ENCODE assay signal across 1 cellular context in genomic region chr3:97736928-97737327, GRCh38.
A peak's percentile ranks its signal among the peaks of the same experiment; 100 is the strongest.
TF ChIP-seq lines count a peak whose summit lies in the region.

No MANE protein-coding gene starts in this region.

TF ChIP-seq in HEK293, 187 proteins besides CTCF, POLR2A, EP300 and RAD21 (continued from another document and continues in another):
- TF ChIP-seq, protein P1, sequence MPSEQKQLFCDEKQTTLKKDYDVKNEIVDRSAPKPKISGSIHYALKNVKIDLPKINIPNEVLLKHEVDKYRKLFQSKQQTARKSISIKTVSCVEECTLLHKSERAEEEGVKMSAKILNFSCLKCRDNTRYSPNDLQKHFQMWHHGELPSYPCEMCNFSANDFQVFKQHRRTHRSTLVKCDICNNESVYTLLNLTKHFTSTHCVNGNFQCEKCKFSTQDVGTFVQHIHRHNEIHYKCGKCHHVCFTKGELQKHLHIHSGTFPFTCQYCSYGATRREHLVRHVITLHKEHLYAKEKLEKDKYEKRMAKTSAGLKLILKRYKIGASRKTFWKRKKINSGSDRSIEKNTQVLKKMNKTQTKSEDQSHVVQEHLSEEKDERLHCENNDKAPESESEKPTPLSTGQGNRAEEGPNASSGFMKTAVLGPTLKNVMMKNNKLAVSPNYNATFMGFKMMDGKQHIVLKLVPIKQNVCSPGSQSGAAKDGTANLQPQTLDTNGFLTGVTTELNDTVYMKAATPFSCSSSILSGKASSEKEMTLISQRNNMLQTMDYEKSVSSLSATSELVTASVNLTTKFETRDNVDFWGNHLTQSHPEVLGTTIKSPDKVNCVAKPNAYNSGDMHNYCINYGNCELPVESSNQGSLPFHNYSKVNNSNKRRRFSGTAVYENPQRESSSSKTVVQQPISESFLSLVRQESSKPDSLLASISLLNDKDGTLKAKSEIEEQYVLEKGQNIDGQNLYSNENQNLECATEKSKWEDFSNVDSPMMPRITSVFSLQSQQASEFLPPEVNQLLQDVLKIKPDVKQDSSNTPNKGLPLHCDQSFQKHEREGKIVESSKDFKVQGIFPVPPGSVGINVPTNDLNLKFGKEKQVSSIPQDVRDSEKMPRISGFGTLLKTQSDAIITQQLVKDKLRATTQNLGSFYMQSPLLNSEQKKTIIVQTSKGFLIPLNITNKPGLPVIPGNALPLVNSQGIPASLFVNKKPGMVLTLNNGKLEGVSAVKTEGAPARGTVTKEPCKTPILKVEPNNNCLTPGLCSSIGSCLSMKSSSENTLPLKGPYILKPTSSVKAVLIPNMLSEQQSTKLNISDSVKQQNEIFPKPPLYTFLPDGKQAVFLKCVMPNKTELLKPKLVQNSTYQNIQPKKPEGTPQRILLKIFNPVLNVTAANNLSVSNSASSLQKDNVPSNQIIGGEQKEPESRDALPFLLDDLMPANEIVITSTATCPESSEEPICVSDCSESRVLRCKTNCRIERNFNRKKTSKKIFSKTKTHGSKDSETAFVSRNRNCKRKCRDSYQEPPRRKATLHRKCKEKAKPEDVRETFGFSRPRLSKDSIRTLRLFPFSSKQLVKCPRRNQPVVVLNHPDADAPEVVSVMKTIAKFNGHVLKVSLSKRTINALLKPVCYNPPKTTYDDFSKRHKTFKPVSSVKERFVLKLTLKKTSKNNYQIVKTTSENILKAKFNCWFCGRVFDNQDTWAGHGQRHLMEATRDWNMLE (tag by site-specific recombination; conservative IDR thresholded peaks at IDR 0.05; ENCODE audit: low read depth), result no peak
- TF ChIP-seq, protein P2, sequence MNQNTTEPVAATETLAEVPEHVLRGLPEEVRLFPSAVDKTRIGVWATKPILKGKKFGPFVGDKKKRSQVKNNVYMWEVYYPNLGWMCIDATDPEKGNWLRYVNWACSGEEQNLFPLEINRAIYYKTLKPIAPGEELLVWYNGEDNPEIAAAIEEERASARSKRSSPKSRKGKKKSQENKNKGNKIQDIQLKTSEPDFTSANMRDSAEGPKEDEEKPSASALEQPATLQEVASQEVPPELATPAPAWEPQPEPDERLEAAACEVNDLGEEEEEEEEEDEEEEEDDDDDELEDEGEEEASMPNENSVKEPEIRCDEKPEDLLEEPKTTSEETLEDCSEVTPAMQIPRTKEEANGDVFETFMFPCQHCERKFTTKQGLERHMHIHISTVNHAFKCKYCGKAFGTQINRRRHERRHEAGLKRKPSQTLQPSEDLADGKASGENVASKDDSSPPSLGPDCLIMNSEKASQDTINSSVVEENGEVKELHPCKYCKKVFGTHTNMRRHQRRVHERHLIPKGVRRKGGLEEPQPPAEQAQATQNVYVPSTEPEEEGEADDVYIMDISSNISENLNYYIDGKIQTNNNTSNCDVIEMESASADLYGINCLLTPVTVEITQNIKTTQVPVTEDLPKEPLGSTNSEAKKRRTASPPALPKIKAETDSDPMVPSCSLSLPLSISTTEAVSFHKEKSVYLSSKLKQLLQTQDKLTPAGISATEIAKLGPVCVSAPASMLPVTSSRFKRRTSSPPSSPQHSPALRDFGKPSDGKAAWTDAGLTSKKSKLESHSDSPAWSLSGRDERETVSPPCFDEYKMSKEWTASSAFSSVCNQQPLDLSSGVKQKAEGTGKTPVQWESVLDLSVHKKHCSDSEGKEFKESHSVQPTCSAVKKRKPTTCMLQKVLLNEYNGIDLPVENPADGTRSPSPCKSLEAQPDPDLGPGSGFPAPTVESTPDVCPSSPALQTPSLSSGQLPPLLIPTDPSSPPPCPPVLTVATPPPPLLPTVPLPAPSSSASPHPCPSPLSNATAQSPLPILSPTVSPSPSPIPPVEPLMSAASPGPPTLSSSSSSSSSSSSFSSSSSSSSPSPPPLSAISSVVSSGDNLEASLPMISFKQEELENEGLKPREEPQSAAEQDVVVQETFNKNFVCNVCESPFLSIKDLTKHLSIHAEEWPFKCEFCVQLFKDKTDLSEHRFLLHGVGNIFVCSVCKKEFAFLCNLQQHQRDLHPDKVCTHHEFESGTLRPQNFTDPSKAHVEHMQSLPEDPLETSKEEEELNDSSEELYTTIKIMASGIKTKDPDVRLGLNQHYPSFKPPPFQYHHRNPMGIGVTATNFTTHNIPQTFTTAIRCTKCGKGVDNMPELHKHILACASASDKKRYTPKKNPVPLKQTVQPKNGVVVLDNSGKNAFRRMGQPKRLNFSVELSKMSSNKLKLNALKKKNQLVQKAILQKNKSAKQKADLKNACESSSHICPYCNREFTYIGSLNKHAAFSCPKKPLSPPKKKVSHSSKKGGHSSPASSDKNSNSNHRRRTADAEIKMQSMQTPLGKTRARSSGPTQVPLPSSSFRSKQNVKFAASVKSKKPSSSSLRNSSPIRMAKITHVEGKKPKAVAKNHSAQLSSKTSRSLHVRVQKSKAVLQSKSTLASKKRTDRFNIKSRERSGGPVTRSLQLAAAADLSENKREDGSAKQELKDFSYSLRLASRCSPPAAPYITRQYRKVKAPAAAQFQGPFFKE (tag by site-specific recombination; IDR thresholded peaks at IDR 0.05; ENCODE audit: borderline replicate concordance), result no peak
- TF ChIP-seq ZNF114 (tag by site-specific recombination; IDR thresholded peaks at IDR 0.05) (no peak), ZNF350 (tag by site-specific recombination; IDR thresholded peaks at IDR 0.05) (no peak), ZBTB1 (tag by site-specific recombination; IDR thresholded peaks at IDR 0.05) (no peak), ZNF10 (tag by site-specific recombination; IDR thresholded peaks at IDR 0.05) (no peak), ZNF473 (tag by site-specific recombination; IDR thresholded peaks at IDR 0.05) (no peak), ZNF324 (tag by site-specific recombination; IDR thresholded peaks at IDR 0.05) (no peak), ZNF311 (tag by site-specific recombination; IDR thresholded peaks at IDR 0.05; ENCODE audit: borderline replicate concordance) (no peak), ZXDB (tag by site-specific recombination; IDR thresholded peaks at IDR 0.05) (peak; percentile 35; the same call in 1 of the 2 replicates), ZBTB21 (tag by site-specific recombination; IDR thresholded peaks at IDR 0.05) (no peak), IKZF3 (tag by site-specific recombination; IDR thresholded peaks at IDR 0.05) (peak; percentile 79), TRIM28 (IDR thresholded peaks at IDR 0.05; ENCODE audit: borderline replicate concordance, low read length) (peak; percentile 91), ZNF837 (tag by site-specific recombination; IDR thresholded peaks at IDR 0.05) (no peak), HOXD13 (CRISPR knock-in tag; IDR thresholded peaks at IDR 0.05; ENCODE audit: borderline replicate concordance) (no peak), ZNF792 (tag by site-specific recombination; IDR thresholded peaks at IDR 0.05) (no peak), ZEB2 (tag by site-specific recombination; IDR thresholded peaks at IDR 0.05) (no peak), ZNF335 (tag by site-specific recombination; conservative IDR thresholded peaks at IDR 0.05) (no peak), OVOL3 (tag by site-specific recombination; IDR thresholded peaks at IDR 0.05) (no peak), ZNF768 (tag by site-specific recombination; IDR thresholded peaks at IDR 0.05) (no peak), PRDM4 (tag by site-specific recombination; IDR thresholded peaks at IDR 0.05) (peak; percentile 78), SCRT1 (tag by site-specific recombination; IDR thresholded peaks at IDR 0.05; ENCODE audit: borderline replicate concordance) (no peak), ZNF544 (tag by site-specific recombination; IDR thresholded peaks at IDR 0.05) (no peak), TCF7L2 (IDR thresholded peaks at IDR 0.05; ENCODE audit: borderline replicate concordance, low read depth, low read length) (peak; percentile 47; the same call in 1 of the 2 replicates), ZNF600 (tag by site-specific recombination; IDR thresholded peaks at IDR 0.05) (peak; percentile 79; the same call in 1 of the 2 replicates), ZNF623 (tag by site-specific recombination; IDR thresholded peaks at IDR 0.05) (no peak), SALL2 (tag by site-specific recombination; IDR thresholded peaks at IDR 0.05; ENCODE audit: borderline replicate concordance) (no peak), WT1 (tag by site-specific recombination; IDR thresholded peaks at IDR 0.05) (peak; percentile 32; the same call in 1 of the 2 replicates), ZNF2 (tag by site-specific recombination; IDR thresholded peaks at IDR 0.05) (no peak), ZNF140 (tag by site-specific recombination; IDR thresholded peaks at IDR 0.05) (no peak), ZNF366 (tag by site-specific recombination; conservative IDR thresholded peaks at IDR 0.05) (0 out of 2 replicates have a peak, but pooled peaks have one; percentile 29), ZBTB20 (tag by site-specific recombination; IDR thresholded peaks at IDR 0.05) (no peak), ZNF548 (tag by site-specific recombination; IDR thresholded peaks at IDR 0.05) (no peak), ZNF596 (tag by site-specific recombination; IDR thresholded peaks at IDR 0.05) (no peak), ZNF785 (tag by site-specific recombination; IDR thresholded peaks at IDR 0.05) (no peak), ZNF645 (tag by site-specific recombination; IDR thresholded peaks at IDR 0.05) (no peak), ZNF174 (tag by site-specific recombination; IDR thresholded peaks at IDR 0.05) (no peak), ZNF223 (tag by site-specific recombination; IDR thresholded peaks at IDR 0.05) (no peak), FEZF1 (tag by site-specific recombination; IDR thresholded peaks at IDR 0.05) (peak; percentile 67), SETDB1 (IDR thresholded peaks at IDR 0.05; ENCODE audit: insufficient read length, low read length) (no peak), ZNF423 (tag by site-specific recombination; IDR thresholded peaks at IDR 0.05) (no peak), GLI4 (tag by site-specific recombination; IDR thresholded peaks at IDR 0.05) (no peak)
- TF ChIP-seq, protein P3, sequence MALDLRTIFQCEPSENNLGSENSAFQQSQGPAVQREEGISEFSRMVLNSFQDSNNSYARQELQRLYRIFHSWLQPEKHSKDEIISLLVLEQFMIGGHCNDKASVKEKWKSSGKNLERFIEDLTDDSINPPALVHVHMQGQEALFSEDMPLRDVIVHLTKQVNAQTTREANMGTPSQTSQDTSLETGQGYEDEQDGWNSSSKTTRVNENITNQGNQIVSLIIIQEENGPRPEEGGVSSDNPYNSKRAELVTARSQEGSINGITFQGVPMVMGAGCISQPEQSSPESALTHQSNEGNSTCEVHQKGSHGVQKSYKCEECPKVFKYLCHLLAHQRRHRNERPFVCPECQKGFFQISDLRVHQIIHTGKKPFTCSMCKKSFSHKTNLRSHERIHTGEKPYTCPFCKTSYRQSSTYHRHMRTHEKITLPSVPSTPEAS (tag by site-specific recombination; IDR thresholded peaks at IDR 0.05), result no peak
- TF ChIP-seq, protein P4, sequence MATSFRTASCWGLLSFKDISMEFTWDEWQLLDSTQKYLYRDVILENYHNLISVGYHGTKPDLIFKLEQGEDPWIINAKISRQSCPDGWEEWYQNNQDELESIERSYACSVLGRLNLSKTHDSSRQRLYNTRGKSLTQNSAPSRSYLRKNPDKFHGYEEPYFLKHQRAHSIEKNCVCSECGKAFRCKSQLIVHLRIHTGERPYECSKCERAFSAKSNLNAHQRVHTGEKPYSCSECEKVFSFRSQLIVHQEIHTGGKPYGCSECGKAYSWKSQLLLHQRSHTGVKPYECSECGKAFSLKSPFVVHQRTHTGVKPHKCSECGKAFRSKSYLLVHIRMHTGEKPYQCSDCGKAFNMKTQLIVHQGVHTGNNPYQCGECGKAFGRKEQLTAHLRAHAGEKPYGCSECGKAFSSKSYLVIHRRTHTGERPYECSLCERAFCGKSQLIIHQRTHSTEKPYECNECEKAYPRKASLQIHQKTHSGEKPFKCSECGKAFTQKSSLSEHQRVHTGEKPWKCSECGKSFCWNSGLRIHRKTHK (tag by site-specific recombination; IDR thresholded peaks at IDR 0.05), result no peak
- TF ChIP-seq, protein P5, sequence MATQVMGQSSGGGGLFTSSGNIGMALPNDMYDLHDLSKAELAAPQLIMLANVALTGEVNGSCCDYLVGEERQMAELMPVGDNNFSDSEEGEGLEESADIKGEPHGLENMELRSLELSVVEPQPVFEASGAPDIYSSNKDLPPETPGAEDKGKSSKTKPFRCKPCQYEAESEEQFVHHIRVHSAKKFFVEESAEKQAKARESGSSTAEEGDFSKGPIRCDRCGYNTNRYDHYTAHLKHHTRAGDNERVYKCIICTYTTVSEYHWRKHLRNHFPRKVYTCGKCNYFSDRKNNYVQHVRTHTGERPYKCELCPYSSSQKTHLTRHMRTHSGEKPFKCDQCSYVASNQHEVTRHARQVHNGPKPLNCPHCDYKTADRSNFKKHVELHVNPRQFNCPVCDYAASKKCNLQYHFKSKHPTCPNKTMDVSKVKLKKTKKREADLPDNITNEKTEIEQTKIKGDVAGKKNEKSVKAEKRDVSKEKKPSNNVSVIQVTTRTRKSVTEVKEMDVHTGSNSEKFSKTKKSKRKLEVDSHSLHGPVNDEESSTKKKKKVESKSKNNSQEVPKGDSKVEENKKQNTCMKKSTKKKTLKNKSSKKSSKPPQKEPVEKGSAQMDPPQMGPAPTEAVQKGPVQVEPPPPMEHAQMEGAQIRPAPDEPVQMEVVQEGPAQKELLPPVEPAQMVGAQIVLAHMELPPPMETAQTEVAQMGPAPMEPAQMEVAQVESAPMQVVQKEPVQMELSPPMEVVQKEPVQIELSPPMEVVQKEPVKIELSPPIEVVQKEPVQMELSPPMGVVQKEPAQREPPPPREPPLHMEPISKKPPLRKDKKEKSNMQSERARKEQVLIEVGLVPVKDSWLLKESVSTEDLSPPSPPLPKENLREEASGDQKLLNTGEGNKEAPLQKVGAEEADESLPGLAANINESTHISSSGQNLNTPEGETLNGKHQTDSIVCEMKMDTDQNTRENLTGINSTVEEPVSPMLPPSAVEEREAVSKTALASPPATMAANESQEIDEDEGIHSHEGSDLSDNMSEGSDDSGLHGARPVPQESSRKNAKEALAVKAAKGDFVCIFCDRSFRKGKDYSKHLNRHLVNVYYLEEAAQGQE (tag by site-specific recombination; IDR thresholded peaks at IDR 0.05), result no peak
